Comparison of ENCODE assay signal across 20 cellular contexts in genomic region chr9:69293186-69293585, GRCh38. TPM values are rescaled to one million over a fixed set of nuclear protein-coding genes. Genes with fewer than 3 reads are reported as not detected.
"Had no signal": no experiment of that assay in that cellular context is flagged by ENCODE, and none has a peak within 500 bp of the region (broad histone marks: within the 10 kb centered on the region; RNA-seq: fewer than 3 reads in every experiment).

No MANE protein-coding gene starts in this region.

- H3K9ac ChIP-seq: neural progenitor cell had no signal

- DNase-seq: effector memory CD8-positive, alpha-beta T cell; esophagus squamous epithelium; foreskin fibroblast; immature natural killer cell; left cardiac atrium; left ventricle myocardium inferior; lower lobe of right lung; mesenchymal stem cell; midbrain; ovary; right cardiac atrium; small intestine; stimulated activated CD4-positive, alpha-beta T cell treated with anti-CD3 and anti-CD28 coated beads, Interleukin-4, amount 100 ng/mL, for 1 hour; stimulated activated CD8-positive, alpha-beta memory T cell treated with anti-CD3 and anti-CD28 coated beads, Interleukin-4, amount 100 ng/mL, for 48 hours; stimulated activated naive CD8-positive, alpha-beta T cell treated with anti-CD3 and anti-CD28 coated beads, Interleukin-15, Interleukin-2, amounts not matched to agents 100 U/mL and 50 U/mL, for 24 hours; tibial artery had no signal

- H3K4me3 ChIP-seq: esophagus squamous epithelium, left ventricle myocardium inferior, lower lobe of right lung, neural progenitor cell, ovary, tibial artery had no signal

- H3K4me2 ChIP-seq: neural progenitor cell had no signal

- H3K4me1 ChIP-seq: neural progenitor cell had no signal

- FAIRE-seq: colon, keratinocyte, small intestine had no signal

- H3K9me3 ChIP-seq: esophagus squamous epithelium, left ventricle myocardium inferior, lower lobe of right lung, ovary, tibial artery had no signal

- H3K27me3 ChIP-seq: esophagus squamous epithelium, neural progenitor cell, ovary, tibial artery had no signal

- H2AFZ ChIP-seq: neural progenitor cell had no signal

- H3K27ac ChIP-seq: esophagus squamous epithelium, left ventricle myocardium inferior, lower lobe of right lung, neural progenitor cell, ovary, tibial artery had no signal

- H3K36me3 ChIP-seq: esophagus squamous epithelium, left ventricle myocardium inferior, lower lobe of right lung, neural progenitor cell, ovary, tibial artery had no signal

RNA-seq across cellular contexts. Expression of gene ENTREP1, which starts 31.8 kb away (rescaled TPM):
- total RNA-seq: natural killer cell treated with Interleukin-12 subunit alpha and Interleukin-12 subunit beta and Interleukin-15 and Interleukin-18, amount 100 ng/mL, for 72 hours had no signal
- polyA plus RNA-seq: immature natural killer cell had no signal
